Comparison of ENCODE assay signal across 8 cellular contexts in genomic region chr16:50245417-50246298, GRCh38. TPM values are rescaled to one million over a fixed set of nuclear protein-coding genes. Genes with fewer than 3 reads are reported as not detected.
DNase-seq lines count a peak whose midpoint lies in the region; ATAC-seq, FAIRE-seq and TF ChIP-seq lines count a peak whose summit lies in the region.

No MANE protein-coding gene starts in this region.

- peaks cover 7% of the 10 kb centered on the region for H3K4me1 Mint-ChIP-seq in CD4-positive, alpha-beta T cell (ENCODE audit: low read depth)
- H3K4me1 Mint-ChIP-seq in T-helper 2 cell treated with Interferon-gamma antibody and Interleukin-4, amounts not matched to agents 5 μg/mL and 100 μg/mL, for 36 hours (ENCODE audit: low read depth) = peaks cover 23% of the 10 kb centered on the region
- H3K4me1 Mint-ChIP-seq in brain = peaks cover 12% of the 10 kb centered on the region

- H2AFZ ChIP-seq in keratinocyte (ENCODE audit: control insufficient read depth, low read length) = peak overlapping the region; percentile 85

- H3K9me3 ChIP-seq in CD4-positive, alpha-beta T cell (ENCODE audit: control insufficient read depth, low read length) = no peaks in the 10 kb centered on the region
- no peaks in the 10 kb centered on the region for H3K9me3 ChIP-seq in keratinocyte (ENCODE audit: control insufficient read depth, low read depth, low read length)

- no peaks in the 10 kb centered on the region for H3K9me3 Mint-ChIP-seq in CD4-positive, alpha-beta T cell
- no peaks in the 10 kb centered on the region for H3K9me3 Mint-ChIP-seq in T-helper 2 cell treated with Interferon-gamma antibody and Interleukin-4, amounts not matched to agents 5 μg/mL and 100 μg/mL, for 36 hours
- no peaks in the 10 kb centered on the region for H3K9me3 Mint-ChIP-seq in brain

- H3K4me2 ChIP-seq in keratinocyte (ENCODE audit: control insufficient read depth, extremely low read depth, insufficient read depth, low read depth, low read length) = peak overlapping the region; percentile 96

- intact Hi-C loops in CD4-positive, alpha-beta T cell (cut with DNase I, micrococcal nuclease) = no loop called here

- H3K27ac ChIP-seq in CD4-positive, alpha-beta T cell (ENCODE audit: low read depth, low read length) = no peak overlapping the region
- H3K27ac ChIP-seq in keratinocyte (ENCODE audit: control insufficient read depth, insufficient read depth, low read length) = peak overlapping the region; percentile 99

- peak overlapping the region; percentile 83 for H3K4me3 Mint-ChIP-seq in CD4-positive, alpha-beta T cell
- H3K4me3 Mint-ChIP-seq in T-helper 2 cell treated with Interferon-gamma antibody and Interleukin-4, amounts not matched to agents 5 μg/mL and 100 μg/mL, for 36 hours = peak overlapping the region; percentile 84
- peak overlapping the region; percentile 45 to 77 (median 72) for H3K4me3 Mint-ChIP-seq in brain

- H3K27ac Mint-ChIP-seq in CD4-positive, alpha-beta T cell = no peak overlapping the region
- H3K27ac Mint-ChIP-seq in T-helper 2 cell treated with Interferon-gamma antibody and Interleukin-4, amounts not matched to agents 5 μg/mL and 100 μg/mL, for 36 hours = peak overlapping the region; percentile 75
- peak overlapping the region in 1 of 5 experiments; percentile 20 for H3K27ac Mint-ChIP-seq in brain

- no peaks in the 10 kb centered on the region for H3K36me3 ChIP-seq in keratinocyte (ENCODE audit: control insufficient read depth in 2 of 2, extremely low read depth in 1 of 2, insufficient read depth in 2 of 2, low read length in 2 of 2)

- no peaks in the 10 kb centered on the region for H3K27me3 ChIP-seq in CD4-positive, alpha-beta T cell (ENCODE audit: control insufficient read depth, insufficient read depth, low read length)
- no peaks in the 10 kb centered on the region for H3K27me3 ChIP-seq in keratinocyte (ENCODE audit: control insufficient read depth, extremely low read depth, insufficient read depth, low read length)

- FAIRE-seq in keratinocyte (lab: Jason Lieb, UNC) = peak; percentile 93

- peak; percentile 71 for ATAC-seq in CD4-positive, alpha-beta T cell (ENCODE audit: poor library complexity)
- peak; percentile 82 for ATAC-seq in GM19395 (IDR thresholded peaks at IDR 0.05; ENCODE audit: unreplicated experiment)
- ATAC-seq in HG03565 (IDR thresholded peaks at IDR 0.05; ENCODE audit: unreplicated experiment) = peak; percentile 54

- CTCF ChIA-PET in CD4-positive, alpha-beta T cell (lab: Charles Lee) = interaction anchor here (1.1 kb wide), 1 partner anchor 41 kb away, joined by 3 read pairs; no protein-coding TSS in a partner anchor

- peak overlapping the region; percentile 56 to 82 (median 72) for H3K4me3 ChIP-seq in keratinocyte (ENCODE audit: control insufficient read depth in 2 of 3, extremely low read depth in 1 of 3, insufficient read depth in 2 of 3, low read depth in 1 of 3, low read length in 3 of 3)

- POLR2A ChIA-PET in CD4-positive, alpha-beta T cell (lab: Charles Lee) = interaction anchor here (0.9 to 1.3 kb wide), 3 partner anchors 29 to 109 kb away, joined by 3 to 5 read pairs (median 4); no protein-coding TSS in a partner anchor

- TF ChIP-seq CTCF in CD4-positive, alpha-beta T cell (IDR thresholded peaks at IDR 0.05) = no peak
- TF ChIP-seq CTCF in brain (conservative IDR thresholded peaks at IDR 0.05) (no peak), keratinocyte (optimal IDR thresholded peaks at IDR 0.05 in 1 of 3, IDR thresholded peaks at IDR 0.05 in 1 of 3, conservative IDR thresholded peaks at IDR 0.05 in 1 of 3; ENCODE audit: extremely low read depth in 1 of 3, insufficient read depth in 2 of 3, low read length in 3 of 3) (peak in 1 of 3 experiments; percentile 38)

- dilution Hi-C loops in keratinocyte (cut with MboI; ENCODE audit: extremely low pct_ligation_motif_present, low sequenced_read_pairs) = no loop called here

- no peaks in the 10 kb centered on the region for H3K79me2 ChIP-seq in keratinocyte (ENCODE audit: control insufficient read depth, insufficient read depth, low read length)

- H3K9me1 ChIP-seq in keratinocyte (ENCODE audit: control insufficient read depth, extremely low read depth, insufficient read depth, low read length) = peaks cover 3% of the 10 kb centered on the region

- H3K9ac ChIP-seq in keratinocyte (ENCODE audit: control insufficient read depth, extremely low read depth, insufficient read depth, low read length) = peak overlapping the region; percentile 91

- H3K36me3 Mint-ChIP-seq in CD4-positive, alpha-beta T cell (ENCODE audit: low read depth) = no peaks in the 10 kb centered on the region
- no peaks in the 10 kb centered on the region for H3K36me3 Mint-ChIP-seq in T-helper 2 cell treated with Interferon-gamma antibody and Interleukin-4, amounts not matched to agents 5 μg/mL and 100 μg/mL, for 36 hours (ENCODE audit: low read depth)
- H3K36me3 Mint-ChIP-seq in brain = no peaks in the 10 kb centered on the region

- DNase-seq in CD4-positive, alpha-beta T cell = peak in 5 of 10 experiments; percentile 39 to 53 (median 49)
- peak; percentile 53 for DNase-seq in T-helper 2 cell treated with Interferon-gamma antibody and Interleukin-4, amounts not matched to agents 5 μg/mL and 100 μg/mL, for 36 hours (ENCODE audit: low spot score)
- DNase-seq in keratinocyte (ENCODE audit: low read depth, low spot score) (no peak), dedifferentiated amniotic fluid mesenchymal stem cell (ENCODE audit: extremely low spot score) (no peak)
- DNase-seq in stimulated activated CD4-positive, alpha-beta T cell treated with anti-CD3 and anti-CD28 coated beads, Interleukin-1b, Interleukin-23, amount 100 ng/mL, for 48 hours = peak; percentile 79

- no peaks in the 10 kb centered on the region for H4K20me1 ChIP-seq in keratinocyte (ENCODE audit: control insufficient read depth, extremely low read depth, insufficient read depth, low read length)

- H3K27me3 Mint-ChIP-seq in CD4-positive, alpha-beta T cell = no peaks in the 10 kb centered on the region
- peaks cover 9% of the 10 kb centered on the region for H3K27me3 Mint-ChIP-seq in T-helper 2 cell treated with Interferon-gamma antibody and Interleukin-4, amounts not matched to agents 5 μg/mL and 100 μg/mL, for 36 hours (ENCODE audit: low read depth)
- peaks cover 39% of the 10 kb centered on the region for H3K27me3 Mint-ChIP-seq in brain

- peaks cover 22% of the 10 kb centered on the region for H3K4me1 ChIP-seq in keratinocyte (ENCODE audit: control insufficient read depth, extremely low read depth, insufficient read depth, low read length)

RNA-seq across cellular contexts. Expression of gene ADCY7, which starts 20.7 kb away (rescaled TPM):
- 100 to 1,000 TPM; 136 to 147 TPM for total RNA-seq in CD4-positive, alpha-beta T cell
- polyA plus RNA-seq in brain (ENCODE audit: insufficient read depth, low read depth, low replicate concordance) (0.66 TPM), keratinocyte (5.1 to 9.6 TPM (median 6.8 TPM) in 3 replicates)
- polyA plus RNA-seq in keratinocyte (2011; ENCODE audit: low read depth) = 1.0 TPM
- 3.2 and 4.1 TPM in 2 replicates for polyA plus RNA-seq in keratinocyte (2011; cell fraction: cytosol; rRNA removed)
- 18.5 and 21.5 TPM in 2 replicates for polyA plus RNA-seq in keratinocyte (2011; cell fraction: nucleus; rRNA removed)
- polyA plus RNA-seq in keratinocyte (2012; ENCODE audit: low replicate concordance) = 4.0 and 12.9 TPM in 2 replicates
- polyA minus RNA-seq in keratinocyte = 14.3 to 43.3 TPM (median 16.7 TPM) in 3 replicates
- 13.0 TPM for polyA minus RNA-seq in keratinocyte (2011; cell fraction: cytosol; rRNA and poly(A)+ RNA removed)
- polyA minus RNA-seq in keratinocyte (2011; cell fraction: nucleus; rRNA and poly(A)+ RNA removed) = 35.3 and 36.4 TPM in 2 replicates

Comparison
In these comparisons a context has a peak if more than half of its experiments do, and no peak if none do; other contexts are left out.
1. DNase-seq: peak in T-helper 2 cell treated with Interferon-gamma antibody and Interleukin-4, amounts not matched to agents 5 μg/mL and 100 μg/mL, for 36 hours (single experiment) and stimulated activated CD4-positive, alpha-beta T cell treated with anti-CD3 and anti-CD28 coated beads, Interleukin-1b, Interleukin-23, amount 100 ng/mL, for 48 hours (single experiment); none in keratinocyte (single experiment) and dedifferentiated amniotic fluid mesenchymal stem cell (single experiment).
2. Peak in every context shown above with its lines, with median percentiles within 50 percentile points of each other: ATAC-seq and H3K4me3 Mint-ChIP-seq.